17 cellular contexts compared by ENCODE assay signal in genomic region chr20:35165221-35166185, GRCh38. TPM values are rescaled to one million over a fixed set of nuclear protein-coding genes. Genes with fewer than 3 reads are reported as not detected.
DNase-seq lines count a peak whose midpoint lies in the region; ATAC-seq and TF ChIP-seq lines count a peak whose summit lies in the region.
"Had no signal": no experiment of that assay in that cellular context is flagged by ENCODE, and none has a peak within 500 bp of the region (broad histone marks: within the 10 kb centered on the region; RNA-seq: fewer than 3 reads in every experiment).

No MANE protein-coding gene starts in this region.

- TF ChIP-seq CTCF in RWPE2 (IDR thresholded peaks at IDR 0.05; ENCODE audit: poor library complexity, severe bottlenecking) (no peak), endothelial cell (IDR thresholded peaks at IDR 0.05; ENCODE audit: unreplicated experiment) (no peak), spleen (IDR thresholded peaks at IDR 0.05 in 8 of 11, conservative IDR thresholded peaks at IDR 0.05 in 3 of 11) (no peak), gastrocnemius medialis (IDR thresholded peaks at IDR 0.05 in 4 of 5, conservative IDR thresholded peaks at IDR 0.05 in 1 of 5) (no peak)

- no peaks in the 10 kb centered on the region for H3K36me3 Mint-ChIP-seq in activated T-cell treated with anti-CD3 and anti-CD28 coated beads, Interleukin-2, amount 50 U/mL, for 24 hours (ENCODE audit: low read depth)
- no peaks in the 10 kb centered on the region for H3K36me3 Mint-ChIP-seq in endothelial cell (ENCODE audit: low read depth, unreplicated experiment)

- peak overlapping the region; percentile 15 for H3K27ac Mint-ChIP-seq in activated T-cell treated with anti-CD3 and anti-CD28 coated beads, Interleukin-2, amount 50 U/mL, for 24 hours
- H3K27ac Mint-ChIP-seq in endothelial cell (ENCODE audit: unreplicated experiment) = peak overlapping the region; percentile 94
- H3K27ac Mint-ChIP-seq: CD8-positive, alpha-beta T cell had no signal

- H3K9me3 Mint-ChIP-seq in activated T-cell treated with anti-CD3 and anti-CD28 coated beads, Interleukin-2, amount 50 U/mL, for 24 hours = peaks cover 4% of the 10 kb centered on the region
- no peaks in the 10 kb centered on the region for H3K9me3 Mint-ChIP-seq in endothelial cell (ENCODE audit: unreplicated experiment)
- H3K9me3 Mint-ChIP-seq: IgD-negative memory B cell had no signal

- H3K36me3 ChIP-seq in RWPE2 (ENCODE audit: low read depth) (no peaks in the 10 kb centered on the region), spleen (no peaks in the 10 kb centered on the region), gastrocnemius medialis (no peaks in the 10 kb centered on the region)
- H3K36me3 ChIP-seq: BLaER1 had no signal

- DNase-seq in activated T-cell treated with anti-CD3 and anti-CD28 coated beads, Interleukin-2, amount 50 U/mL, for 24 hours = no peak
- DNase-seq in activated T-cell treated with anti-CD3 and anti-CD28 coated beads for 4 hours = no peak
- no peak for DNase-seq in RWPE2 (ENCODE audit: low spot score)
- DNase-seq in endothelial cell (ENCODE audit: low spot score) = no peak
- DNase-seq in spleen = no peak
- DNase-seq in gastrocnemius medialis = no peak
- no peak for DNase-seq in germinal center (ENCODE audit: low spot score)
- DNase-seq: CD8-positive, alpha-beta T cell; DMS79; NCI-H1105 treated with DMSO at 0.1 percent for 48 hours; NCI-H187; NCI-H345; NCI-H526 treated with DMSO at 0.1 percent for 48 hours had no signal

- H3K4me1 ChIP-seq in RWPE2 (ENCODE audit: insufficient read depth, poor library complexity, severe bottlenecking) = no peaks in the 10 kb centered on the region
- peaks cover 0 to 35% (median 11%) of the 10 kb centered on the region in 6 donors for H3K4me1 ChIP-seq in spleen
- no peaks in the 10 kb centered on the region for H3K4me1 ChIP-seq in gastrocnemius medialis
- H3K4me1 ChIP-seq: BLaER1 had no signal

- WGBS in spleen, 5 donors = 72 to 82% (median 77%) methylated on average over 4 of the region's 4 CpGs

- H3K4me3 ChIP-seq in RWPE2 (ENCODE audit: severe bottlenecking) (no peak overlapping the region), spleen (no peak overlapping the region), gastrocnemius medialis (no peak overlapping the region)
- H3K4me3 ChIP-seq: BLaER1 had no signal

- intact Hi-C loops in spleen (cut with DNase I; ENCODE audit: low total_unique reads) (no loop called here), gastrocnemius medialis (cut with DNase I; ENCODE audit: low total_unique reads) (no loop called here)

- H3K4me3 Mint-ChIP-seq in activated T-cell treated with anti-CD3 and anti-CD28 coated beads, Interleukin-2, amount 50 U/mL, for 24 hours = no peak overlapping the region
- H3K4me3 Mint-ChIP-seq in endothelial cell (ENCODE audit: unreplicated experiment) = no peak overlapping the region
- H3K4me3 Mint-ChIP-seq: CD8-positive, alpha-beta T cell; IgD-negative memory B cell had no signal

- ATAC-seq in RWPE2 (ENCODE audit: low read depth) (peak; percentile 33; the same call in 1 of the 3 replicates), gastrocnemius medialis (no peak), HG02571 (IDR thresholded peaks at IDR 0.05; ENCODE audit: unreplicated experiment) (no peak)
- ATAC-seq: CD8-positive, alpha-beta T cell had no signal

- H3K9me3 ChIP-seq in RWPE2 (ENCODE audit: severe bottlenecking) (no peaks in the 10 kb centered on the region), spleen (peaks cover 0 to 3% (median 0%) of the 10 kb centered on the region in 8 donors), gastrocnemius medialis (no peaks in the 10 kb centered on the region)
- H3K9me3 ChIP-seq: BLaER1 had no signal

- in situ Hi-C loops in gastrocnemius medialis (cut with MboI; ENCODE audit: low sequenced_read_pairs in 4 of 4) = no loop called here

- H3K27me3 ChIP-seq in RWPE2 (ENCODE audit: insufficient read depth, poor library complexity, severe bottlenecking) (no peaks in the 10 kb centered on the region), spleen (replicated peaks in 1 of 7) (no peaks in the 10 kb centered on the region), gastrocnemius medialis (no peaks in the 10 kb centered on the region)
- H3K27me3 ChIP-seq: BLaER1 had no signal

- no peaks in the 10 kb centered on the region for H3K27me3 Mint-ChIP-seq in activated T-cell treated with anti-CD3 and anti-CD28 coated beads, Interleukin-2, amount 50 U/mL, for 24 hours
- H3K27me3 Mint-ChIP-seq in endothelial cell (ENCODE audit: unreplicated experiment) = peaks cover 2% of the 10 kb centered on the region
- H3K27me3 Mint-ChIP-seq: IgD-negative memory B cell had no signal

- TF ChIP-seq POLR2A in spleen (IDR thresholded peaks at IDR 0.05) (no peak), gastrocnemius medialis (IDR thresholded peaks at IDR 0.05) (no peak)

- no peak overlapping the region for H3K27ac ChIP-seq in RWPE2 (ENCODE audit: poor library complexity, severe bottlenecking)
- H3K27ac ChIP-seq in spleen = peak overlapping the region in 5 of 8 donors; percentile 37 to 74 (median 57)
- peak overlapping the region in 2 of 4 donors; percentile 51 to 52 for H3K27ac ChIP-seq in gastrocnemius medialis
- H3K27ac ChIP-seq: BLaER1 had no signal

- H3K4me1 Mint-ChIP-seq in activated T-cell treated with anti-CD3 and anti-CD28 coated beads, Interleukin-2, amount 50 U/mL, for 24 hours (ENCODE audit: low read depth) = peaks cover 14% of the 10 kb centered on the region
- H3K4me1 Mint-ChIP-seq in endothelial cell (ENCODE audit: unreplicated experiment) = peaks cover 26% of the 10 kb centered on the region

RNA-seq across cellular contexts. Expression of gene PROCR, which starts 6.4 kb away (rescaled TPM):
- total RNA-seq in endothelial cell (ENCODE audit: unreplicated experiment) (254 TPM), spleen (100 to 1,000 TPM in 1 of 7 donors, 10 to 100 TPM in 6; 12.1 to 104 (median 31.2) TPM), gastrocnemius medialis (10 to 100 TPM in 1 of 4 donors, 1 to 10 TPM in 3; 5.6 to 19.4 (median 7.3) TPM)
- polyA plus RNA-seq in spleen = 10 to 100 TPM in 1 of 3 donors, 1 to 10 TPM in 2; 5.0 to 13.7 (median 10.0) TPM
- total RNA-seq: OCI-LY7 had no signal
- polyA plus RNA-seq: IgD-negative memory B cell had no signal

RNA-seq across cellular contexts. Expression of gene EDEM2, which starts 18.4 kb away (rescaled TPM):
- total RNA-seq in endothelial cell (ENCODE audit: unreplicated experiment) (43.5 TPM), spleen (10 to 100 TPM; 30.7 to 37.5 (median 34.3) TPM), gastrocnemius medialis (10 to 100 TPM in 1 of 4 donors, 1 to 10 TPM in 3; 7.2 to 12.2 (median 9.5) TPM)
- 10 to 100 TPM; 18.3 to 28.4 (median 25.4) TPM for polyA plus RNA-seq in spleen
